ENCODE assay signal across 11 cellular contexts in the genomic region with DNA sequence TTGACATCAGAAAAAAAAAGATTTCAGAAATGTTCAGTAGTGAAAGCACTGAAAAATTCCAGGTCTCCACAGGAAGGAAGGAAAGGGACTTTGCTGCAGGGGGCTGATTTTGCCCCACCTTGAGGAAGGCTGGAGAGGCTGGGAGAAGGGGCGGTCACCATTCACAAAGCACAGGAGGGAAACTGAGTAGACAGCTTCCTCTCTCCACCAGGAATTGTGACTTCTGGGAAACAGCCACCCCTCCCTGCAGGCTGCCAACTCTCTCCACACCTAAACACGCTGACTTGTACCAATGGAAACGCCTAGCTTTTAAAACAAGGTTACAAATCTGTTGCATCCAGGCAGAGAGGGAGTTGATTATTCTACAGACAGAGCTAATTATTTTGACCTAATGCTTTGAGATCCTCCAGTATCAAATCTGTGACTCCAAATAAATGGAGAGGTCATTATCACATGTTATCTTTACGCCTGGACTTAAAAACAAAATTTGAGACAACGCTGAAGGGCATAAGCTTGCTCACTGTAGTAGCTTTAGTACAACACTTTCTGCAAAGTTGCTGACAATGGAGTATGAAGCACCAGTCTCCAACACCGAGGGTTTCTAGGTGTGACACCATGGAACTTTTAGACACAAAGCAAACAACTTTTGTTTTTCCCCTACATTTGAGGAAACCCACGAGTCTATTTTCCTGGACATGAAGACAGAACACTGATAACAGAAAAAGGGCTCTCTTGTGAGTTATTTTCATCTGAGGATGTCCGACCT. TPM values are rescaled to one million over a fixed set of nuclear protein-coding genes. Genes with fewer than 3 reads are reported as not detected.
DNase-seq lines count a peak whose midpoint lies in the region; ATAC-seq and TF ChIP-seq lines count a peak whose summit lies in the region.
"Had no signal": no experiment of that assay in that cellular context is flagged by ENCODE, and none has a peak within 500 bp of the region (broad histone marks: within the 10 kb centered on the region; RNA-seq: fewer than 3 reads in every experiment).

No MANE protein-coding gene starts in this region.

- H3K4me3 ChIP-seq in GM23248 = peak overlapping the region; percentile 56
- H3K4me3 ChIP-seq in WI38 (ENCODE audit: low read depth, low read length) = peak overlapping the region; percentile 24
- H3K4me3 ChIP-seq in esophagus (ENCODE audit: low read depth in 1 of 2, low read length in 2 of 2) = no peak overlapping the region
- H3K4me3 ChIP-seq in neural progenitor cell = no peak overlapping the region
- H3K4me3 ChIP-seq in Peyer's patch = no peak overlapping the region

- no peak overlapping the region for H3K4me3 Mint-ChIP-seq in neural progenitor cell

- peaks cover 6% of the 10 kb centered on the region for H3F3A ChIP-seq in GM23248 (ENCODE audit: insufficient read depth)
- peaks cover 11% of the 10 kb centered on the region for H3F3A ChIP-seq in neural progenitor cell (ENCODE audit: low read depth)

- no peaks in the 10 kb centered on the region for H3K9me3 Mint-ChIP-seq in neural progenitor cell

- WGBS in GM23248 (ENCODE audit: low coverage in 1 of 2, low lambda C conversion rate in 2 of 2, missing lambda C conversion rate in 2 of 2), 2 experiments = 85 to 86% methylated on average over 8 of the region's 8 CpGs
- 57 to 59% methylated on average over 8 of the region's 8 CpGs for WGBS in esophagus, 2 donors

- DNase-seq in GM23248 (no peak), neural progenitor cell (ENCODE audit: low spot score) (no peak), Peyer's patch (no peak), nucleus accumbens (lab: John Stamatoyannopoulos, UW) (no peak), DMS79 (lab: John Stamatoyannopoulos, UW) (no peak)
- DNase-seq: cerebellar nuclear complex, SIG-M5 had no signal

- H3K9me2 ChIP-seq in GM23248 (ENCODE audit: insufficient read depth) = no peaks in the 10 kb centered on the region

- no peaks in the 10 kb centered on the region for H3K9me3 ChIP-seq in GM23248 (ENCODE audit: low read depth)
- no peaks in the 10 kb centered on the region for H3K9me3 ChIP-seq in esophagus (ENCODE audit: control insufficient read depth in 2 of 2, insufficient read depth in 1 of 2, low read depth in 1 of 2, low read length in 1 of 2)
- no peaks in the 10 kb centered on the region for H3K9me3 ChIP-seq in neural progenitor cell (ENCODE audit: low read depth)
- H3K9me3 ChIP-seq in Peyer's patch = no peaks in the 10 kb centered on the region

- no peak for TF ChIP-seq CTCF in WI38 (IDR thresholded peaks at IDR 0.05; ENCODE audit: low read depth, low read length)
- no peak for TF ChIP-seq CTCF in neural progenitor cell (IDR thresholded peaks at IDR 0.05)
- TF ChIP-seq CTCF in Peyer's patch (IDR thresholded peaks at IDR 0.05) = no peak

- H3K4me1 ChIP-seq in GM23248 (ENCODE audit: insufficient read depth) (peaks cover 14% of the 10 kb centered on the region), esophagus (ENCODE audit: control insufficient read depth in 2 of 2, insufficient read depth in 2 of 2, low read length in 1 of 2) (peaks cover 11% of the 10 kb centered on the region in 2 donors), neural progenitor cell (peaks cover 61% of the 10 kb centered on the region), Peyer's patch (peaks cover 0 to 40% (median 0%) of the 10 kb centered on the region in 4 donors)

- H3K27me3 ChIP-seq in GM23248 (replicated peaks; ENCODE audit: insufficient read depth) (no peaks in the 10 kb centered on the region), esophagus (ENCODE audit: control insufficient read depth in 1 of 2, insufficient read depth in 2 of 2, low read length in 2 of 2) (no peaks in the 10 kb centered on the region), neural progenitor cell (no peaks in the 10 kb centered on the region), Peyer's patch (no peaks in the 10 kb centered on the region)

- H3K4me2 ChIP-seq in GM23248 (ENCODE audit: unreplicated experiment) (peak overlapping the region; percentile 89), neural progenitor cell (peak overlapping the region; percentile 42)

- no peak overlapping the region for H3K27ac Mint-ChIP-seq in neural progenitor cell

- TF ChIP-seq POLR2A in Peyer's patch (IDR thresholded peaks at IDR 0.05) = no peak

- H2AFZ ChIP-seq in GM23248 = peak overlapping the region; percentile 16
- H2AFZ ChIP-seq in neural progenitor cell (replicated peaks) = no peak overlapping the region

- H3K4me1 Mint-ChIP-seq in neural progenitor cell = peaks cover 50% of the 10 kb centered on the region

- peak overlapping the region; percentile 21 for H3K27ac ChIP-seq in GM23248
- H3K27ac ChIP-seq in esophagus (ENCODE audit: low read depth in 2 of 2, low read length in 1 of 2) = peak overlapping the region; percentile 35 to 55
- peak overlapping the region; percentile 48 for H3K27ac ChIP-seq in neural progenitor cell
- H3K27ac ChIP-seq in Peyer's patch = peak overlapping the region in 2 of 4 donors; percentile 0 to 8

- no peaks in the 10 kb centered on the region for H3K27me3 Mint-ChIP-seq in neural progenitor cell (ENCODE audit: insufficient read depth, low read depth)

- H4K20me1 ChIP-seq in GM23248 (ENCODE audit: insufficient read depth) = no peaks in the 10 kb centered on the region
- H4K20me1 ChIP-seq in neural progenitor cell (ENCODE audit: low read depth) = peaks cover 100% of the 10 kb centered on the region

- in situ Hi-C loops in GM23248 (cut with MboI) = no loop called here

- peaks cover 53% of the 10 kb centered on the region for H3K79me2 ChIP-seq in GM23248 (ENCODE audit: insufficient read depth)
- H3K79me2 ChIP-seq in neural progenitor cell (ENCODE audit: low read depth) = peaks cover 100% of the 10 kb centered on the region

- no peak for ATAC-seq in GM19455 (IDR thresholded peaks at IDR 0.05; ENCODE audit: unreplicated experiment)
- ATAC-seq: HepG2 had no signal

- peaks cover 3% of the 10 kb centered on the region for H3K36me3 Mint-ChIP-seq in neural progenitor cell

- no peaks in the 10 kb centered on the region for H3K36me3 ChIP-seq in GM23248 (ENCODE audit: low read depth)
- H3K36me3 ChIP-seq in esophagus (ENCODE audit: control insufficient read depth in 2 of 2, insufficient read depth in 2 of 2, low read length in 1 of 2) = no peaks in the 10 kb centered on the region
- peaks cover 4% of the 10 kb centered on the region for H3K36me3 ChIP-seq in neural progenitor cell
- H3K36me3 ChIP-seq in Peyer's patch = no peaks in the 10 kb centered on the region

- H3K9ac ChIP-seq in GM23248 (peak overlapping the region; percentile 30), neural progenitor cell (no peak overlapping the region)

RNA-seq across cellular contexts. Expression of a gene that starts 42.7 kb away (rescaled TPM):
- total RNA-seq in GM23248 (2014; rRNA removed; shearing (Covaris generic)) = 42.2 and 47.8 TPM in 2 replicates
- polyA plus RNA-seq in GM23248 (2016; fragmentation: Nextera tagmentation; extraction: Ambion mirVana) (18.9 and 24.4 TPM in 2 replicates), esophagus (1 to 10 TPM; 4.5 to 6.0 TPM)
- total RNA-seq in neural progenitor cell (ENCODE audit: low replicate concordance) (300 and 323 TPM in 2 replicates), Peyer's patch (10 to 100 TPM in 3 of 4 donors, 1 to 10 TPM in 1; 3.5 to 16.5 (median 12.4) TPM)
- total RNA-seq: HepG2 had no signal
- polyA plus RNA-seq: HepG2 had no signal

Comparison
In these comparisons a context has a peak if more than half of its experiments do, and no peak if none do; other contexts are left out.
1. H3K4me3 ChIP-seq: peak in GM23248 (single experiment) and WI38 (single experiment); none in esophagus (0 of 2), neural progenitor cell (single experiment) and Peyer's patch (0 of 4).